Comparison of ENCODE assay signal across 21 cellular contexts in the genomic region with DNA sequence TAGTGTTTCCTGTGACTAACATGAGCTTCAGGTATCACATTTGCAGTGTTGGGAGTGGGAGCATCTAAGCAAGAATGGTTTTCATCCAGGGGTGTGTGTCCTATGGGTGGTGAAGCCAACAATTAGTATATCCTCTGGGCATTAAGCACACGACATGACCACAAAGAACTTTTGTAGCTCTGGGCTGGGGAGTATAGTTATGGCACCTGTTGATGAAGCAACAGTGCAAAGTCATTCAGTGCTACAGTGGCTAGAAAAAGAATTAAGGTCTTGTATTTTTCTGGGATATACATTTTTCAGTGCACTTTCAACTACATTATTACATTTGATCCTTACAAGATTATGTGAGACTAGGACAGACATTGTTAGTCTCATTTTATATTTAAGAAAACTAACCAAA. TPM values are rescaled to one million over a fixed set of nuclear protein-coding genes. Genes with fewer than 3 reads are reported as not detected.
"Had no signal": no experiment of that assay in that cellular context is flagged by ENCODE, and none has a peak within 500 bp of the region (broad histone marks: within the 10 kb centered on the region; RNA-seq: fewer than 3 reads in every experiment).

No MANE protein-coding gene starts in this region.

- ATAC-seq: gastrocnemius medialis; mucosa of descending colon; natural killer cell treated with Interleukin-12 subunit alpha and Interleukin-12 subunit beta and Interleukin-15 and Interleukin-18, amount 100 ng/mL, for 72 hours had no signal

- H3K27me3 Mint-ChIP-seq: natural killer cell treated with Interleukin-12 subunit alpha and Interleukin-12 subunit beta and Interleukin-15 and Interleukin-18, amount 100 ng/mL, for 72 hours had no signal

- H3K9me3 ChIP-seq: gastrocnemius medialis, mucosa of descending colon, neutrophil, pancreas, transverse colon, upper lobe of right lung, uterus had no signal

- H3K4me1 ChIP-seq: pancreas, transverse colon, upper lobe of right lung had no signal

- H3K4me3 Mint-ChIP-seq: mesothelial cell of epicardium; naive B cell; natural killer cell treated with Interleukin-12 subunit alpha and Interleukin-12 subunit beta and Interleukin-15 and Interleukin-18, amount 100 ng/mL, for 72 hours; neural crest cell; stimulated activated naive B cell treated with anti-CD40 and anti-IgM and Interleukin-4, amounts not matched to agents 10 μg/mL and 1 μg/mL and 100 μg/mL, for 72 hours; stimulated activated naive CD8-positive, alpha-beta T cell treated with anti-CD3 and anti-CD28 coated beads, Interleukin-15, Interleukin-2, amounts not matched to agents 100 ng/mL and 50 ng/mL, for 24 hours had no signal

- H3K4me3 ChIP-seq: gastrocnemius medialis, lung, mucosa of descending colon, pancreas, transverse colon, upper lobe of right lung, uterus had no signal

- DNase-seq: cortex of kidney; gastrocnemius medialis; mucosa of descending colon; naive B cell; pancreas; retina; small intestine; stimulated activated CD4-positive, alpha-beta T cell treated with anti-CD3 and anti-CD28 coated beads, Interleukin-15, amount 100 ng/mL, for 24 hours; stimulated activated CD4-positive, alpha-beta T cell treated with anti-CD3 and anti-CD28 coated beads, Interleukin-2, amount 100 ng/mL, for 48 hours; stimulated activated naive B cell treated with anti-CD40 and anti-IgM and Interleukin-4, amounts not matched to agents 10 μg/mL and 1 μg/mL and 100 μg/mL, for 72 hours; transverse colon; upper lobe of right lung; uterus had no signal

- H3K27me3 ChIP-seq: gastrocnemius medialis, neutrophil, pancreas, transverse colon, upper lobe of right lung, uterus had no signal

- H3K27ac Mint-ChIP-seq: mesothelial cell of epicardium; naive B cell; natural killer cell treated with Interleukin-12 subunit alpha and Interleukin-12 subunit beta and Interleukin-15 and Interleukin-18, amount 100 ng/mL, for 72 hours; stimulated activated naive B cell treated with anti-CD40 and anti-IgM and Interleukin-4, amounts not matched to agents 10 μg/mL and 1 μg/mL and 100 μg/mL, for 72 hours; stimulated activated naive CD8-positive, alpha-beta T cell treated with anti-CD3 and anti-CD28 coated beads, Interleukin-15, Interleukin-2, amounts not matched to agents 100 ng/mL and 50 ng/mL, for 24 hours had no signal

- H3K36me3 ChIP-seq: gastrocnemius medialis, neutrophil, pancreas, transverse colon, upper lobe of right lung, uterus had no signal

- H3K9me3 Mint-ChIP-seq: mesothelial cell of epicardium; naive B cell; natural killer cell treated with Interleukin-12 subunit alpha and Interleukin-12 subunit beta and Interleukin-15 and Interleukin-18, amount 100 ng/mL, for 72 hours; neural crest cell; stimulated activated naive B cell treated with anti-CD40 and anti-IgM and Interleukin-4, amounts not matched to agents 10 μg/mL and 1 μg/mL and 100 μg/mL, for 72 hours; stimulated activated naive CD8-positive, alpha-beta T cell treated with anti-CD3 and anti-CD28 coated beads, Interleukin-15, Interleukin-2, amounts not matched to agents 100 ng/mL and 50 ng/mL, for 24 hours had no signal

- H3K36me3 Mint-ChIP-seq: mesothelial cell of epicardium; naive B cell; natural killer cell treated with Interleukin-12 subunit alpha and Interleukin-12 subunit beta and Interleukin-15 and Interleukin-18, amount 100 ng/mL, for 72 hours; stimulated activated naive B cell treated with anti-CD40 and anti-IgM and Interleukin-4, amounts not matched to agents 10 μg/mL and 1 μg/mL and 100 μg/mL, for 72 hours had no signal

- H3K27ac ChIP-seq: epithelial cell of prostate, gastrocnemius medialis, neutrophil, pancreas, transverse colon, upper lobe of right lung, uterus had no signal

RNA-seq across cellular contexts. Expression of a gene that starts 21.8 kb away (rescaled TPM):
- total RNA-seq: transverse colon had no signal
- polyA plus RNA-seq: liver had no signal
